14 cellular contexts compared by ENCODE assay signal in the genomic region with DNA sequence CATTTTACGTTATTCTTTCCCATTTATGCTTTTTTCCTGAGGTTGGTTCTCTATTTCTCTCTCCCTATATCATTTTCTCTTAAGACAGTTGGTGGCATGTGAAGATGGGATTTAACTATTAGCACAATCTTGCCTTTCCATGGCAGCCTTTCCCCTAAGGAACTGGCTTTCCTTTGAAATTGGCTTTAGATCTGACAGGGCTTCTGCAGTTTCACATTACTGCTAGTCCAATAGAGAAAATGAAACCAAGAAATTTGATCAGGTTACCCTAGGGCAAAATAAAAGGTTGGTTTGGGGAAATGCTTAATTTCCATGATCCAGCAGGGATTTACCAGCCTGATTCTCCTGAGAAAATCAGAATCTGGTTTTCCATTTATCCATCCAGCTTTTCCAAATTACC.
DNase-seq lines count a peak whose midpoint lies in the region; ATAC-seq lines count a peak whose summit lies in the region.
"Had no signal": no experiment of that assay in that cellular context is flagged by ENCODE, and none has a peak within 500 bp of the region (broad histone marks: within the 10 kb centered on the region; RNA-seq: fewer than 3 reads in every experiment).

No MANE protein-coding gene starts in this region.

- peak overlapping the region; percentile 14 for H3K9ac ChIP-seq in adipocyte (ENCODE audit: low read length)

- H3K4me1 ChIP-seq in adipocyte (ENCODE audit: control insufficient read depth, insufficient read depth, low read length), result peaks cover 18% of the 10 kb centered on the region

- no peaks in the 10 kb centered on the region for H3K9me3 ChIP-seq in adipocyte (ENCODE audit: control insufficient read depth, low read length)

- peak overlapping the region; percentile 64 for H3K4me3 ChIP-seq in adipocyte (ENCODE audit: low read length)

- ATAC-seq in GM18508 (IDR thresholded peaks at IDR 0.05; ENCODE audit: insufficient read depth, unreplicated experiment), result peak; percentile 75
- peak; percentile 83 for ATAC-seq in GM21423 (IDR thresholded peaks at IDR 0.05; ENCODE audit: unreplicated experiment)
- ATAC-seq in HG03135 (IDR thresholded peaks at IDR 0.05; ENCODE audit: unreplicated experiment), result peak; percentile 83
- ATAC-seq: natural killer cell; stimulated activated naive CD8-positive, alpha-beta T cell treated with anti-CD3 and anti-CD28 coated beads, Interleukin-15, Interleukin-2, amounts not matched to agents 100 U/mL and 50 U/mL, for 24 hours had no signal

- no peaks in the 10 kb centered on the region for H3K36me3 ChIP-seq in adipocyte (ENCODE audit: control insufficient read depth, insufficient read depth, low read length, severe bottlenecking)

- H3K27me3 ChIP-seq in adipocyte (replicated peaks; ENCODE audit: control insufficient read depth, insufficient read depth, low read length), result no peaks in the 10 kb centered on the region

- DNase-seq in adipocyte (ENCODE audit: low read depth) (no peak), superior temporal gyrus (ENCODE audit: extremely low spot score) (no peak), NOMO-1 treated with dmso at 0.1 percent for 144 hours (lab: John Stamatoyannopoulos, UW; ENCODE audit: unreplicated experiment) (no peak), T-helper 2 cell (no peak), HPDE6-E6E7 (ENCODE audit: extremely low spot score) (no peak)
- DNase-seq: aorta; C1 segment of cervical spinal cord; erythroblast; natural killer cell; stimulated activated CD4-positive, alpha-beta T cell treated with anti-CD3 and anti-CD28 coated beads, Interleukin-15, amount 100 ng/mL, for 24 hours; stimulated activated naive CD8-positive, alpha-beta T cell treated with anti-CD3 and anti-CD28 coated beads, Interleukin-15, Interleukin-2, amounts not matched to agents 100 U/mL and 50 U/mL, for 24 hours had no signal
